In genomic region chr5:37722236-37723146, GRCh38 we compare ENCODE assay signal across 9 cellular contexts.
DNase-seq lines count a peak whose midpoint lies in the region; ATAC-seq, FAIRE-seq and TF ChIP-seq lines count a peak whose summit lies in the region.
"Had no signal": no experiment of that assay in that cellular context is flagged by ENCODE, and none has a peak within 500 bp of the region (broad histone marks: within the 10 kb centered on the region; RNA-seq: fewer than 3 reads in every experiment).

No MANE protein-coding gene starts in this region.

- peaks cover 7% of the 10 kb centered on the region for H3K36me3 Mint-ChIP-seq in effector memory CD8-positive, alpha-beta T cell (ENCODE audit: insufficient read depth)
- H3K36me3 Mint-ChIP-seq in progenitor cell of endocrine pancreas (ENCODE audit: insufficient read depth) = peaks cover 5% of the 10 kb centered on the region

- H3K9me3 Mint-ChIP-seq in effector memory CD8-positive, alpha-beta T cell = no peaks in the 10 kb centered on the region
- no peaks in the 10 kb centered on the region for H3K9me3 Mint-ChIP-seq in stimulated activated naive CD8-positive, alpha-beta T cell treated with anti-CD3 and anti-CD28 coated beads, Interleukin-15, amount 100 ng/mL, for 72 hours
- no peaks in the 10 kb centered on the region for H3K9me3 Mint-ChIP-seq in progenitor cell of endocrine pancreas (ENCODE audit: low read depth)

- H3K4me1 Mint-ChIP-seq in effector memory CD8-positive, alpha-beta T cell (ENCODE audit: low read depth in 2 of 2) = peaks cover 14% of the 10 kb centered on the region in 2 donors
- H3K4me1 Mint-ChIP-seq in stimulated activated naive CD8-positive, alpha-beta T cell treated with anti-CD3 and anti-CD28 coated beads, Interleukin-15, amount 100 ng/mL, for 72 hours = peaks cover 28% of the 10 kb centered on the region
- H3K4me1 Mint-ChIP-seq in progenitor cell of endocrine pancreas (ENCODE audit: low read depth) = peaks cover 7% of the 10 kb centered on the region

- H3K4me3 Mint-ChIP-seq in effector memory CD8-positive, alpha-beta T cell = peak overlapping the region in 1 of 2 donors; percentile 7
- peak overlapping the region; percentile 38 to 76 for H3K4me3 Mint-ChIP-seq in stimulated activated naive CD8-positive, alpha-beta T cell treated with anti-CD3 and anti-CD28 coated beads, Interleukin-15, amount 100 ng/mL, for 72 hours
- no peak overlapping the region for H3K4me3 Mint-ChIP-seq in progenitor cell of endocrine pancreas (ENCODE audit: low read depth)

- H3K27me3 Mint-ChIP-seq in effector memory CD8-positive, alpha-beta T cell = no peaks in the 10 kb centered on the region
- no peaks in the 10 kb centered on the region for H3K27me3 Mint-ChIP-seq in stimulated activated naive CD8-positive, alpha-beta T cell treated with anti-CD3 and anti-CD28 coated beads, Interleukin-15, amount 100 ng/mL, for 72 hours
- no peaks in the 10 kb centered on the region for H3K27me3 Mint-ChIP-seq in progenitor cell of endocrine pancreas

- peak overlapping the region in 1 of 2 donors; percentile 62 for H3K27ac Mint-ChIP-seq in effector memory CD8-positive, alpha-beta T cell
- H3K27ac Mint-ChIP-seq in stimulated activated naive CD8-positive, alpha-beta T cell treated with anti-CD3 and anti-CD28 coated beads, Interleukin-15, amount 100 ng/mL, for 72 hours = peak overlapping the region in 1 of 2 donors; percentile 85
- H3K27ac Mint-ChIP-seq in progenitor cell of endocrine pancreas = no peak overlapping the region

- peak; percentile 76 for ATAC-seq in HG02759 (IDR thresholded peaks at IDR 0.05; ENCODE audit: unreplicated experiment)
- ATAC-seq in effector memory CD8-positive, alpha-beta T cell (replicated peaks) = peak; percentile 78
- ATAC-seq in stimulated activated naive CD8-positive, alpha-beta T cell treated with anti-CD3 and anti-CD28 coated beads, Interleukin-15, amount 100 ng/mL, for 72 hours = peak; percentile 96

- no peak for FAIRE-seq in GM12891 (lab: Jason Lieb, UNC)
- FAIRE-seq: colon had no signal

- TF ChIP-seq POLR2A in GM12891 (IDR thresholded peaks at IDR 0.05; ENCODE audit: low read depth, low read length) = no peak

- TF ChIP-seq CTCF in progenitor cell of endocrine pancreas (IDR thresholded peaks at IDR 0.05; ENCODE audit: unreplicated experiment) = no peak

- DNase-seq in activated T-cell treated with anti-CD3 and anti-CD28 coated beads for 24 hours (ENCODE audit: low read depth) (peak; percentile 33), NOMO-1 treated with dmso at 0.1 percent for 144 hours (lab: John Stamatoyannopoulos, UW; ENCODE audit: unreplicated experiment) (peak; percentile 86), GM12891 (ENCODE audit: insufficient read length, low spot score) (no peak), progenitor cell of endocrine pancreas (ENCODE audit: low spot score, unreplicated experiment) (no peak)
- no peak for DNase-seq in activated T-cell treated with anti-CD3 and anti-CD28 coated beads, Interleukin-2, amount 50 U/mL, for 1 hour
- DNase-seq in effector memory CD8-positive, alpha-beta T cell = no peak
- peak; percentile 35 to 71 for DNase-seq in stimulated activated naive CD8-positive, alpha-beta T cell treated with anti-CD3 and anti-CD28 coated beads, Interleukin-15, amount 100 ng/mL, for 72 hours

TF ChIP-seq in GM12891, 5 proteins besides CTCF, POLR2A, EP300 and RAD21:
- TF ChIP-seq SPI1 (IDR thresholded peaks at IDR 0.05; ENCODE audit: low read depth, low read length) (no peak), POLR2AphosphoS5 (IDR thresholded peaks at IDR 0.05; ENCODE audit: low read depth, low read length) (no peak), PAX5 (IDR thresholded peaks at IDR 0.05; ENCODE audit: insufficient read depth, low read length, severe bottlenecking) (no peak), TAF1 (IDR thresholded peaks at IDR 0.05; ENCODE audit: low read depth, low read length) (no peak), POU2F2 (IDR thresholded peaks at IDR 0.05; ENCODE audit: low read depth, low read length) (no peak)
TF ChIP-seq in GM12891: peak in this region for 0.

Comparison
In these comparisons a context has a peak if more than half of its experiments do, and no peak if none do; other contexts are left out.
1. DNase-seq: peak in activated T-cell treated with anti-CD3 and anti-CD28 coated beads for 24 hours (single experiment), NOMO-1 treated with dmso at 0.1 percent for 144 hours (single experiment) and stimulated activated naive CD8-positive, alpha-beta T cell treated with anti-CD3 and anti-CD28 coated beads, Interleukin-15, amount 100 ng/mL, for 72 hours (2 of 2); none in activated T-cell treated with anti-CD3 and anti-CD28 coated beads, Interleukin-2, amount 50 U/mL, for 1 hour (single experiment), effector memory CD8-positive, alpha-beta T cell (0 of 3), GM12891 (single experiment) and progenitor cell of endocrine pancreas (single experiment).
2. Peak in every context shown above with its lines, with median percentiles within 50 percentile points of each other: ATAC-seq.